ENCODE assay signal across 9 cellular contexts in the genomic region with DNA sequence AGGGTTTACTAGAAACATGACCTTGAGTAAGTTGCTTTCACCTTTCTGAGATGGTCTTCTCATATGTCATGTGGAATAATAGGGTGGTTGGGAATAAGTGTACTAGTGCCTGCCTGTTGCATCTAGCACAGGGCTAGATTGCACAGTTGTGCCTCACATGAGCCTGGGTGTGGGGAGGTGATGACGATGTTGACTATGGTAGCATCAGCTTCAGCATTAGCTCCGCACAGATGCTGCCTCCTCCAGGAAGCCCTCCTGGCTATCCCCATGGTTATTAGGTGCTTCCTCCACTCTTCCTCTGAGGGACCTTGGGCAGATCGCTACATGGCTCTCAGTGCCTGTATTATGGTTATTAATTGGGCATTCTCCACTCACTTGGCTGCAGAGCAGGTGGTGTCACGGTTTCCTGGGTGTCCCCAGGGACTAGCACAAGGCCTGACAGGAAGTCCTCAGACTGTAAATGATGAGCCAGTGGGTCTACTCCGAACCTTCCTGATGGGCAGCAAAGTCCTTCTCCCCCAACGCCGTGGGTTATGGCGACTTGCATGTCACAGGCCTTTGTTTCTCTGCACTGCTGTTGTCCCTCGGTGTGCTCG.
DNase-seq lines count a peak whose midpoint lies in the region; ATAC-seq, FAIRE-seq and TF ChIP-seq lines count a peak whose summit lies in the region.
"Had no signal": no experiment of that assay in that cellular context is flagged by ENCODE, and none has a peak within 500 bp of the region (broad histone marks: within the 10 kb centered on the region; RNA-seq: fewer than 3 reads in every experiment).

No MANE protein-coding gene starts in this region.

- no peak overlapping the region for H3K18ac ChIP-seq in neuronal stem cell (ENCODE audit: low read length)

- no peaks in the 10 kb centered on the region for H3K36me3 ChIP-seq in bronchial epithelial cell (ENCODE audit: control insufficient read depth, insufficient read depth, low read length)
- no peaks in the 10 kb centered on the region for H3K36me3 ChIP-seq in neuronal stem cell (replicated peaks in 1 of 2; ENCODE audit: control insufficient read depth in 2 of 2, insufficient read depth in 2 of 2, low read length in 2 of 2)

- no peak overlapping the region for H3K4ac ChIP-seq in neuronal stem cell (ENCODE audit: low read length)

- no peak for TF ChIP-seq CTCF in bronchial epithelial cell (IDR thresholded peaks at IDR 0.05; ENCODE audit: insufficient read depth, low read length, severe bottlenecking)

- DNase-seq in bronchial epithelial cell (ENCODE audit: low read depth) (no peak), neuronal stem cell (ENCODE audit: low spot score) (no peak), NCI-H2081 (lab: John Stamatoyannopoulos, UW) (no peak), SIG-M5 treated with dmso at 0.1 percent for 504 hours (lab: John Stamatoyannopoulos, UW; ENCODE audit: unreplicated experiment) (no peak), left colon (no peak)

- H3K27me3 ChIP-seq in bronchial epithelial cell (ENCODE audit: control insufficient read depth, insufficient read depth, low read length): no peaks in the 10 kb centered on the region
- no peaks in the 10 kb centered on the region for H3K27me3 ChIP-seq in neuronal stem cell (ENCODE audit: control insufficient read depth in 3 of 3, insufficient read depth in 3 of 3, low read depth in 1 of 3, low read length in 3 of 3)
- H3K27me3 ChIP-seq: testis had no signal

- no peak overlapping the region for H2BK5ac ChIP-seq in neuronal stem cell (ENCODE audit: low read length)

- WGBS in neuronal stem cell (ENCODE audit: extremely low coverage in 2 of 2, insufficient read length in 2 of 2, insufficient replicate concordance in 1 of 2), 2 donors: no CpG with 5 or more reads among the region's 10 CpGs

- no peak overlapping the region for H2BK12ac ChIP-seq in neuronal stem cell (ENCODE audit: low read length)

- H3K4me3 ChIP-seq in bronchial epithelial cell (ENCODE audit: low read depth, low read length) (no peak overlapping the region), neuronal stem cell (ENCODE audit: low read length in 2 of 2) (no peak overlapping the region)
- H3K4me3 ChIP-seq: testis had no signal

- no peak overlapping the region for H4K91ac ChIP-seq in neuronal stem cell (ENCODE audit: low read depth, low read length, poor library complexity)

- ATAC-seq in GM18508 (IDR thresholded peaks at IDR 0.05; ENCODE audit: insufficient read depth, unreplicated experiment) (peak; percentile 22), GM21423 (IDR thresholded peaks at IDR 0.05; ENCODE audit: unreplicated experiment) (peak; percentile 45), HG03175 (IDR thresholded peaks at IDR 0.05; ENCODE audit: unreplicated experiment) (peak; percentile 54), left colon (no peak)

- H2BK15ac ChIP-seq in neuronal stem cell (ENCODE audit: low read length): no peak overlapping the region

- H3K27ac ChIP-seq in neuronal stem cell (replicated peaks; ENCODE audit: low read length): no peak overlapping the region
- H3K27ac ChIP-seq: testis had no signal

- no peak overlapping the region for H3K14ac ChIP-seq in neuronal stem cell (ENCODE audit: low read length)

- H2AK5ac ChIP-seq in neuronal stem cell (ENCODE audit: low read depth, low read length): no peak overlapping the region

- H2AFZ ChIP-seq in neuronal stem cell (ENCODE audit: low read length): no peak overlapping the region

- no peak overlapping the region for H3K9ac ChIP-seq in neuronal stem cell (ENCODE audit: low read depth, low read length, poor library complexity)

- no peak overlapping the region for H2BK120ac ChIP-seq in neuronal stem cell (ENCODE audit: low read depth, low read length)

- no peaks in the 10 kb centered on the region for H3K4me1 ChIP-seq in neuronal stem cell (ENCODE audit: control insufficient read depth in 2 of 2, insufficient read depth in 1 of 2, low read depth in 1 of 2, low read length in 2 of 2)
- H3K4me1 ChIP-seq: testis had no signal

- H4K8ac ChIP-seq in neuronal stem cell (ENCODE audit: low read depth, low read length): no peak overlapping the region

- H3K79me1 ChIP-seq in neuronal stem cell (ENCODE audit: low read depth, low read length): no peaks in the 10 kb centered on the region

- intact Hi-C loops in left colon (cut with DNase I, micrococcal nuclease): no loop called here

- no peak overlapping the region for H3K4me2 ChIP-seq in neuronal stem cell (ENCODE audit: insufficient read depth, low read length, poor library complexity, severe bottlenecking)

- H3K9me3 ChIP-seq in neuronal stem cell (replicated peaks in 1 of 2; ENCODE audit: control insufficient read depth in 2 of 2, insufficient read depth in 1 of 2, low read depth in 1 of 2, low read length in 2 of 2): no peaks in the 10 kb centered on the region
- H3K9me3 ChIP-seq: testis had no signal

- FAIRE-seq in bronchial epithelial cell (lab: Jason Lieb, UNC): peak; percentile 70

- H3K23ac ChIP-seq in neuronal stem cell (ENCODE audit: low read depth, low read length, poor library complexity): no peak overlapping the region
